ENCODE assay signal across 9 cellular contexts in genomic region chr18:35950628-35950982, GRCh38.
A peak's percentile ranks its signal among the peaks of the same experiment; 100 is the strongest.
DNase-seq lines count a peak whose midpoint lies in the region; ATAC-seq, FAIRE-seq and TF ChIP-seq lines count a peak whose summit lies in the region.
"Had no signal": no experiment of that assay in that cellular context is flagged by ENCODE, and none has a peak within 500 bp of the region (broad histone marks: within the 10 kb centered on the region; RNA-seq: fewer than 3 reads in every experiment).

No MANE protein-coding gene starts in this region.

- TF ChIP-seq CTCF in HepG2 (CRISPR knock-in tag; IDR thresholded peaks at IDR 0.05) (no peak), right lobe of liver (IDR thresholded peaks at IDR 0.05) (peak in 1 of 4 donors; percentile 4), MCF 10A (IDR thresholded peaks at IDR 0.05; ENCODE audit: unreplicated experiment) (no peak), lower leg skin (IDR thresholded peaks at IDR 0.05) (no peak)

- BruUV-seq in HepG2 (replicated peaks; lab: Mats Ljungman, UMichigan) (no TSS peak), MCF 10A (replicated peaks; lab: Mats Ljungman, UMichigan) (no TSS peak)

- H3K4me3 ChIP-seq in HepG2 (replicated peaks in 1 of 3; ENCODE audit: insufficient read depth in 1 of 3, low read depth in 2 of 3, low read length in 3 of 3): peak overlapping the region in 2 of 3 experiments; percentile 65 to 81; a peak in 4 of 6 replicates
- H3K4me3 ChIP-seq in right lobe of liver: peak overlapping the region in 1 of 3 donors; percentile 61
- H3K4me3 ChIP-seq in lower leg skin (ENCODE audit: low read depth, poor library complexity, severe bottlenecking): no peak overlapping the region

- H3K4me1 ChIP-seq in HepG2 (ENCODE audit: insufficient read depth, low read length) (peaks cover 11% of the 10 kb centered on the region), right lobe of liver (peaks cover 0 to 6% (median 3%) of the 10 kb centered on the region in 4 donors)

- in situ Hi-C loops in HepG2 (cut with HindIII; ENCODE audit: extremely low pct_ligation_motif_present, low pct_unique_long_range_greater_than_20kb): loop anchor here (5.0 to 25.0 kb wide), 2 partner anchors 193 to 563 kb away; partner anchors contain the start of gene ZNF396

- TF ChIP-seq RAD21 in HepG2 (CRISPR knock-in tag; IDR thresholded peaks at IDR 0.05): no peak

- ATAC-seq in HepG2 (no peak), right lobe of liver (no peak), GM21786 (IDR thresholded peaks at IDR 0.05; ENCODE audit: unreplicated experiment) (no peak)
- no peak for ATAC-seq in naive thymus-derived CD8-positive, alpha-beta T cell

- FAIRE-seq in HepG2 (lab: Jason Lieb, UNC): no peak
- FAIRE-seq: bronchial epithelial cell had no signal

- H3K9ac ChIP-seq in HepG2 (ENCODE audit: insufficient read depth, low read depth, low read length): no peak overlapping the region

- POLR2A ChIA-PET in HepG2 (lab: Yijun Ruan, JAX): interaction anchor here (1.3 kb wide), 1 partner anchor 22 kb away, joined by 4 read pairs; the partner anchor contains the start of gene RMP24
- POLR2A ChIA-PET in MCF 10A (lab: Yijun Ruan, JAX): interaction anchor here (0.6 to 2.3 kb wide), 3 partner anchors 17 to 191 kb away, joined by 3 to 6 read pairs (median 4); no protein-coding TSS in a partner anchor
- POLR2A ChIA-PET in naive thymus-derived CD8-positive, alpha-beta T cell (lab: Charles Lee): no interaction called here

- no peak for TF ChIP-seq EP300 in HepG2 (IDR thresholded peaks at IDR 0.05; ENCODE audit: low read depth in 2 of 2, low read length in 2 of 2)
- no peak for TF ChIP-seq EP300 in HepG2 (CRISPR knock-in tag; IDR thresholded peaks at IDR 0.05; ENCODE audit: borderline replicate concordance)

- H3K27me3 ChIP-seq in HepG2 (ENCODE audit: control insufficient read depth in 1 of 2, insufficient read depth in 2 of 2, low read length in 2 of 2) (peaks cover 0 to 8% of the 10 kb centered on the region in 2 experiments; a peak in 3 of 5 replicates), right lobe of liver (no peaks in the 10 kb centered on the region)

- no peak overlapping the region for H2AFZ ChIP-seq in HepG2 (ENCODE audit: low read length)

- H3K9me3 ChIP-seq in HepG2 (ENCODE audit: low read length): no peaks in the 10 kb centered on the region
- no peaks in the 10 kb centered on the region for H3K9me3 ChIP-seq in right lobe of liver

- CTCF ChIA-PET in HepG2 (lab: Yijun Ruan, JAX; ENCODE audit: low intra/inter-chr PET ratio, low total read pairs): interaction anchor here (1.3 to 1.7 kb wide), 2 partner anchors 194 to 543 kb away, joined by 4 to 12 read pairs; no protein-coding TSS in a partner anchor
- CTCF ChIA-PET in MCF 10A (lab: Yijun Ruan, JAX): interaction anchor here (0.5 to 7.3 kb wide), 23 partner anchors 9 to 550 kb away, joined by 3 to 118 read pairs (median 4); no protein-coding TSS in a partner anchor

- H3K36me3 Mint-ChIP-seq in MCF 10A (ENCODE audit: insufficient read depth, unreplicated experiment): no peaks in the 10 kb centered on the region
- H3K36me3 Mint-ChIP-seq in naive thymus-derived CD8-positive, alpha-beta T cell: peaks cover 0 to 2% (median 0%) of the 10 kb centered on the region in 3 donors

- peak overlapping the region; percentile 35 for H3K27ac Mint-ChIP-seq in MCF 10A (ENCODE audit: low read depth, unreplicated experiment)
- peak overlapping the region in 1 of 10 donors; percentile 63 for H3K27ac Mint-ChIP-seq in naive thymus-derived CD8-positive, alpha-beta T cell

- no peaks in the 10 kb centered on the region for H3K79me2 ChIP-seq in HepG2 (ENCODE audit: insufficient read depth, low read length)

- intact Hi-C loops in HepG2 (cut with micrococcal nuclease; ENCODE audit: unreplicated experiment): loop anchor here (1.0 to 5.0 kb wide), 3 partner anchors 22 to 288 kb away; partner anchors contain the start of gene RMP24
- intact Hi-C loops in right lobe of liver (cut with DNase I): no loop called here
- intact Hi-C loops in MCF 10A (cut with micrococcal nuclease): loop anchor here (1.0 to 5.0 kb wide), 4 partner anchors 33 to 564 kb away; no protein-coding TSS in a partner anchor
- intact Hi-C loops in lower leg skin (cut with DNase I; ENCODE audit: low total_unique reads): no loop called here

- no peaks in the 10 kb centered on the region for H4K20me1 ChIP-seq in HepG2 (ENCODE audit: insufficient read depth, low read length)

- peaks cover 10% of the 10 kb centered on the region for H3K4me1 Mint-ChIP-seq in MCF 10A (ENCODE audit: insufficient read depth, unreplicated experiment)
- peaks cover 3 to 13% (median 10%) of the 10 kb centered on the region in 4 donors for H3K4me1 Mint-ChIP-seq in naive thymus-derived CD8-positive, alpha-beta T cell

- peak overlapping the region; percentile 98 for H3K4me2 ChIP-seq in HepG2 (ENCODE audit: low read depth, low read length)

- no peak for TF ChIP-seq POLR2A in HepG2 (IDR thresholded peaks at IDR 0.05; ENCODE audit: insufficient read depth in 1 of 2, low read depth in 2 of 2, low read length in 2 of 2)
- no peak for TF ChIP-seq POLR2A in right lobe of liver (IDR thresholded peaks at IDR 0.05)
- TF ChIP-seq POLR2A in lower leg skin (IDR thresholded peaks at IDR 0.05): no peak

- H3K4me3 Mint-ChIP-seq in MCF 10A (ENCODE audit: unreplicated experiment): peak overlapping the region; percentile 81
- H3K4me3 Mint-ChIP-seq in naive thymus-derived CD8-positive, alpha-beta T cell: peak overlapping the region; percentile 83 to 93 (median 90)

- peaks cover 14% of the 10 kb centered on the region for H3K9me3 Mint-ChIP-seq in MCF 10A (ENCODE audit: unreplicated experiment)
- H3K9me3 Mint-ChIP-seq in naive thymus-derived CD8-positive, alpha-beta T cell: no peaks in the 10 kb centered on the region

- DNase-seq in HepG2 (ENCODE audit: low spot score): no peak
- DNase-seq in right lobe of liver: no peak
- DNase-seq in MCF 10A (ENCODE audit: unreplicated experiment): no peak
- DNase-seq in naive thymus-derived CD8-positive, alpha-beta T cell: no peak
- no peak for DNase-seq in lower leg skin (ENCODE audit: low spot score in 2 of 2)
- DNase-seq in NCI-H748 treated with DMSO at 0.1 percent for 48 hours (lab: John Stamatoyannopoulos, UW): no peak
- no peak for DNase-seq in CD1c-positive myeloid dendritic cell (ENCODE audit: extremely low spot score)

- peaks cover 10% of the 10 kb centered on the region for H3K27me3 Mint-ChIP-seq in MCF 10A (ENCODE audit: insufficient read depth, unreplicated experiment)
- peaks cover 9 to 30% (median 18%) of the 10 kb centered on the region in 5 donors for H3K27me3 Mint-ChIP-seq in naive thymus-derived CD8-positive, alpha-beta T cell

- 8% methylated on average over 6 of the region's 6 CpGs for WGBS in HepG2 (ENCODE audit: low lambda C conversion rate)
- 8% methylated on average over 6 of the region's 6 CpGs for WGBS in right lobe of liver (ENCODE audit: insufficient coverage, low coverage, low lambda C conversion rate, missing lambda C conversion rate)
- 10 to 15% methylated on average over 6 of the region's 6 CpGs for WGBS in lower leg skin, 2 donors

- H3K36me3 ChIP-seq in HepG2 (replicated peaks in 1 of 2; ENCODE audit: control insufficient read depth in 1 of 2, insufficient read depth in 2 of 2, low read length in 2 of 2) (no peaks in the 10 kb centered on the region), right lobe of liver (no peaks in the 10 kb centered on the region)

- no peak overlapping the region for H3K27ac ChIP-seq in HepG2 (ENCODE audit: extremely low read length, insufficient read depth, low read length)
- H3K27ac ChIP-seq in right lobe of liver: no peak overlapping the region

TF ChIP-seq in HepG2, 621 proteins besides CTCF, POLR2A, EP300 and RAD21:
- no peak for TF ChIP-seq ZSCAN21 (CRISPR knock-in tag; IDR thresholded peaks at IDR 0.05; ENCODE audit: borderline replicate concordance)
- peak; percentile 1; the same call in 1 of the 2 replicates for TF ChIP-seq SMYD3 (CRISPR knock-in tag; IDR thresholded peaks at IDR 0.05)

Comparison
In these comparisons a context has a peak if more than half of its experiments do, and no peak if none do; other contexts are left out.
1. intact Hi-C loops: an anchor here in HepG2 (1.0 to 5.0 kb wide) and MCF 10A (1.0 to 5.0 kb wide); none called in right lobe of liver and lower leg skin.